Comparison of ENCODE assay signal across 13 cellular contexts in genomic region chr1:41902669-41903068, GRCh38. TPM values are rescaled to one million over a fixed set of nuclear protein-coding genes. Genes with fewer than 3 reads are reported as not detected.
DNase-seq lines count a peak whose midpoint lies in the region; ATAC-seq and TF ChIP-seq lines count a peak whose summit lies in the region.
"Had no signal": no experiment of that assay in that cellular context is flagged by ENCODE, and none has a peak within 500 bp of the region (broad histone marks: within the 10 kb centered on the region; RNA-seq: fewer than 3 reads in every experiment).

No MANE protein-coding gene starts in this region.

- POLR2A ChIA-PET in Panc1 (lab: Charles Lee), result no interaction called here

- H3K4me2 ChIP-seq in skeletal muscle satellite cell (ENCODE audit: low read length), result peak overlapping the region; percentile 65

- H3K4me1 ChIP-seq in Panc1 (ENCODE audit: control insufficient read depth, insufficient read depth, low read length) (peaks cover 13% of the 10 kb centered on the region), skeletal muscle satellite cell (ENCODE audit: control insufficient read depth, insufficient read depth, low read length) (peaks cover 31% of the 10 kb centered on the region), gastroesophageal sphincter (no peaks in the 10 kb centered on the region), Peyer's patch (peaks cover 0 to 6% (median 0%) of the 10 kb centered on the region in 4 donors)
- H3K4me1 ChIP-seq in effector memory CD4-positive, alpha-beta T cell (ENCODE audit: control insufficient read depth, insufficient read depth, low read length, poor library complexity, severe bottlenecking), result peaks cover 28% of the 10 kb centered on the region
- H3K4me1 ChIP-seq: body of pancreas had no signal

- peak overlapping the region; percentile 39; the same call in 1 of the 2 replicates for H3K27ac ChIP-seq in Panc1 (ENCODE audit: low read length)
- no peak overlapping the region for H3K27ac ChIP-seq in gastroesophageal sphincter
- peak overlapping the region in 1 of 4 donors; percentile 3 for H3K27ac ChIP-seq in Peyer's patch
- H3K27ac ChIP-seq in effector memory CD4-positive, alpha-beta T cell (ENCODE audit: insufficient read depth, low read length, poor library complexity, severe bottlenecking), result no peak overlapping the region
- H3K27ac ChIP-seq: body of pancreas had no signal

- no peak for TF ChIP-seq EP300 in gastroesophageal sphincter (IDR thresholded peaks at IDR 0.05)

- H3K36me3 Mint-ChIP-seq in activated naive CD4-positive, alpha-beta T cell treated with anti-CD3 and anti-CD28 coated beads, Interleukin-2, amount 10 ng/mL, durations not matched to agents 7 days and 5 days, result peaks cover 9% of the 10 kb centered on the region
- peaks cover 7% of the 10 kb centered on the region for H3K36me3 Mint-ChIP-seq in effector memory CD8-positive, alpha-beta T cell (ENCODE audit: insufficient read depth)

- H3K27me3 Mint-ChIP-seq in activated naive CD4-positive, alpha-beta T cell treated with anti-CD3 and anti-CD28 coated beads, Interleukin-2, amount 10 ng/mL, durations not matched to agents 7 days and 5 days, result peaks cover 11% of the 10 kb centered on the region
- no peaks in the 10 kb centered on the region for H3K27me3 Mint-ChIP-seq in effector memory CD8-positive, alpha-beta T cell

- H3K9me3 ChIP-seq in Panc1 (ENCODE audit: control insufficient read depth, insufficient read depth, low read depth, low read length) (no peaks in the 10 kb centered on the region), skeletal muscle satellite cell (replicated peaks; ENCODE audit: low read length) (no peaks in the 10 kb centered on the region), gastroesophageal sphincter (no peaks in the 10 kb centered on the region), Peyer's patch (no peaks in the 10 kb centered on the region)
- no peaks in the 10 kb centered on the region for H3K9me3 ChIP-seq in effector memory CD4-positive, alpha-beta T cell (ENCODE audit: control insufficient read depth, low read length)
- H3K9me3 ChIP-seq: body of pancreas had no signal

- no peaks in the 10 kb centered on the region for H3K36me3 ChIP-seq in Panc1 (ENCODE audit: control insufficient read depth, insufficient read depth, low read length)
- no peaks in the 10 kb centered on the region for H3K36me3 ChIP-seq in skeletal muscle satellite cell (ENCODE audit: insufficient read depth, low read length)
- no peaks in the 10 kb centered on the region for H3K36me3 ChIP-seq in gastroesophageal sphincter
- H3K36me3 ChIP-seq in Peyer's patch, result no peaks in the 10 kb centered on the region
- no peaks in the 10 kb centered on the region for H3K36me3 ChIP-seq in effector memory CD4-positive, alpha-beta T cell (ENCODE audit: control insufficient read depth, insufficient read depth, low read length)

- H3K4me3 ChIP-seq in Panc1 (ENCODE audit: low read depth in 2 of 2, low read length in 2 of 2), result no peak overlapping the region
- H3K4me3 ChIP-seq in skeletal muscle satellite cell (ENCODE audit: low read length), result no peak overlapping the region
- no peak overlapping the region for H3K4me3 ChIP-seq in gastroesophageal sphincter
- no peak overlapping the region for H3K4me3 ChIP-seq in Peyer's patch
- H3K4me3 ChIP-seq in effector memory CD4-positive, alpha-beta T cell (ENCODE audit: insufficient read depth, low read depth, low read length, poor library complexity, severe bottlenecking), result no peak overlapping the region
- H3K4me3 ChIP-seq: body of pancreas had no signal

- TF ChIP-seq CTCF in Panc1 (IDR thresholded peaks at IDR 0.05) (no peak), gastroesophageal sphincter (IDR thresholded peaks at IDR 0.05) (no peak), Peyer's patch (IDR thresholded peaks at IDR 0.05) (no peak)

- intact Hi-C loops in Panc1 (cut with micrococcal nuclease; ENCODE audit: unreplicated experiment), result no loop called here

- DNase-seq in activated naive CD4-positive, alpha-beta T cell treated with anti-CD3 and anti-CD28 coated beads, Interleukin-2, amount 10 ng/mL, durations not matched to agents 7 days and 5 days, result no peak
- no peak for DNase-seq in activated naive CD4-positive, alpha-beta T cell treated with Interleukin-2 at 50 U/mL for 16 hours
- DNase-seq in Panc1 (ENCODE audit: low read depth, low spot score) (no peak), Peyer's patch (no peak)
- DNase-seq in effector memory CD8-positive, alpha-beta T cell, result no peak
- no peak for DNase-seq in effector memory CD4-positive, alpha-beta T cell
- DNase-seq: activated effector memory CD4-positive, alpha-beta T cell treated with Interleukin-2 at 50 U/mL for 16 hours; body of pancreas; NCI-H187; NCI-H524 treated with DMSO at 0.1 percent for 48 hours; stimulated activated naive CD4-positive, alpha-beta T cell had no signal

- in situ Hi-C loops in Panc1 (cut with HindIII; ENCODE audit: low pct_unique_long_range_greater_than_20kb, low sequenced_read_pairs), result no loop called here

- ATAC-seq in Panc1 (no peak), gastroesophageal sphincter (no peak)
- no peak for ATAC-seq in effector memory CD8-positive, alpha-beta T cell (replicated peaks)

- WGBS in gastroesophageal sphincter (ENCODE audit: low coverage in 1 of 2), 2 donors, result 65 to 83% methylated on average over 6 to 7 of the region's 8 CpGs

- H3K27me3 ChIP-seq in Panc1 (ENCODE audit: control insufficient read depth, insufficient read depth, low read length), result no peaks in the 10 kb centered on the region
- no peaks in the 10 kb centered on the region for H3K27me3 ChIP-seq in skeletal muscle satellite cell (ENCODE audit: control insufficient read depth, insufficient read depth, low read length)
- H3K27me3 ChIP-seq in gastroesophageal sphincter, result no peaks in the 10 kb centered on the region
- H3K27me3 ChIP-seq in Peyer's patch, result no peaks in the 10 kb centered on the region
- H3K27me3 ChIP-seq in effector memory CD4-positive, alpha-beta T cell (replicated peaks; ENCODE audit: control insufficient read depth, insufficient read depth, low read length, poor library complexity, severe bottlenecking), result no peaks in the 10 kb centered on the region
- H3K27me3 ChIP-seq: body of pancreas had no signal

- peaks cover 87% of the 10 kb centered on the region for H3K4me1 Mint-ChIP-seq in activated naive CD4-positive, alpha-beta T cell treated with anti-CD3 and anti-CD28 coated beads, Interleukin-2, amount 10 ng/mL, durations not matched to agents 7 days and 5 days
- H3K4me1 Mint-ChIP-seq in effector memory CD8-positive, alpha-beta T cell (ENCODE audit: low read depth in 2 of 2), result peaks cover 55 to 70% of the 10 kb centered on the region in 2 donors

- H3K27ac Mint-ChIP-seq in activated naive CD4-positive, alpha-beta T cell treated with anti-CD3 and anti-CD28 coated beads, Interleukin-2, amount 10 ng/mL, durations not matched to agents 7 days and 5 days, result peak overlapping the region; percentile 89
- H3K27ac Mint-ChIP-seq in effector memory CD8-positive, alpha-beta T cell, result peak overlapping the region; percentile 70 to 96

- no peaks in the 10 kb centered on the region for H3K9me3 Mint-ChIP-seq in activated naive CD4-positive, alpha-beta T cell treated with anti-CD3 and anti-CD28 coated beads, Interleukin-2, amount 10 ng/mL, durations not matched to agents 7 days and 5 days
- no peaks in the 10 kb centered on the region for H3K9me3 Mint-ChIP-seq in effector memory CD8-positive, alpha-beta T cell

- H3K9ac ChIP-seq in skeletal muscle satellite cell (ENCODE audit: low read depth, low read length), result no peak overlapping the region

- TF ChIP-seq POLR2A in gastroesophageal sphincter (IDR thresholded peaks at IDR 0.05) (no peak), Peyer's patch (IDR thresholded peaks at IDR 0.05) (no peak)

- no TSS peak for BruUV-seq in Panc1 (replicated peaks; lab: Mats Ljungman, UMichigan)

- CTCF ChIA-PET in activated naive CD4-positive, alpha-beta T cell treated with anti-CD3 and anti-CD28 coated beads, Interleukin-2, amount 10 ng/mL, durations not matched to agents 7 days and 5 days (lab: Charles Lee), result interaction anchor here (2.5 kb wide), 1 partner anchor 11 kb away, joined by 8 read pairs; no protein-coding TSS in a partner anchor
- CTCF ChIA-PET in Panc1 (lab: Charles Lee), result no interaction called here

- no peak overlapping the region for H3K4me3 Mint-ChIP-seq in activated naive CD4-positive, alpha-beta T cell treated with anti-CD3 and anti-CD28 coated beads, Interleukin-2, amount 10 ng/mL, durations not matched to agents 7 days and 5 days
- H3K4me3 Mint-ChIP-seq in effector memory CD8-positive, alpha-beta T cell, result peak overlapping the region; percentile 40 to 53

RNA-seq across cellular contexts. Expression of gene HIVEP3, which starts 16.1 kb away (rescaled TPM):
- total RNA-seq in Panc1 (2021; ENCODE audit: unreplicated experiment) (6.0 TPM), gastroesophageal sphincter (1 to 10 TPM; 1.9 to 3.8 (median 2.8) TPM), Peyer's patch (1 to 10 TPM; 4.6 to 8.3 (median 6.5) TPM)
- 10.1 TPM for polyA plus RNA-seq in Panc1 (2012; ENCODE audit: insufficient read length)
- 0.25 and 0.44 TPM in 2 replicates for total RNA-seq in skeletal muscle satellite cell (2012; rRNA removed)
